ENCODE assay signal across 22 cellular contexts in the genomic region with DNA sequence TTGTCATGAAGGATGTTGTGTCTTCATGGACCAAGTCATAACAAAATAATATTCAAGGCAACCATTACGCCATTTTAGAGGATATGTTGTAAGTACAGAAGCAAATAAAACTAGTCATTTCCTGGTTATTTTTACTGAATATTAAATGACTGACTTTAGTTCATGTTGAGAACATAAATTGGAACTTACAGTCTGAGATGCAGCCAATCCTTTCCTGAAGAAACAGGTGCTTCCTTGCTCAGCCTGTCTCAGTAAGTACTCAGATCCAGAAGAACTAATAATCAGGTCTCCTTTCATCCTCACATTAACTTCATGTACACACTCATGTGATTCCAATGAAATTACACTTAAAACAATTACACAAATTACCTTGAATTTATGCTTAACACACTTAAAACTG. TPM values are rescaled to one million over a fixed set of nuclear protein-coding genes. Genes with fewer than 3 reads are reported as not detected.
"Had no signal": no experiment of that assay in that cellular context is flagged by ENCODE, and none has a peak within 500 bp of the region (broad histone marks: within the 10 kb centered on the region; RNA-seq: fewer than 3 reads in every experiment).

No MANE protein-coding gene starts in this region.

- H3K4me1 Mint-ChIP-seq: activated B cell treated with CpG ODN at 0.5 μM for 24 hours, immature natural killer cell had no signal

- H3K4me3 ChIP-seq: adrenal gland, dorsolateral prefrontal cortex, left ventricle myocardium inferior, prostate gland, tibial nerve had no signal

- H3K27me3 Mint-ChIP-seq: activated B cell treated with CpG ODN at 0.5 μM for 24 hours; activated CD4-positive, alpha-beta memory T cell treated with anti-CD3 and anti-CD28 coated beads for 36 hours; stimulated activated naive CD8-positive, alpha-beta T cell treated with anti-CD3 and anti-CD28 coated beads, Interleukin-15, Interleukin-2, amounts not matched to agents 100 ng/mL and 50 ng/mL, for 24 hours had no signal

- FAIRE-seq: frontal cortex, urothelium cell line had no signal

- H3K4me1 ChIP-seq: adrenal gland, left ventricle myocardium inferior, prostate gland, tibial nerve had no signal

- H3K36me3 ChIP-seq: adrenal gland, left ventricle myocardium inferior, prostate gland, tibial nerve had no signal

- H3K27me3 ChIP-seq: adrenal gland, dorsolateral prefrontal cortex, tibial nerve had no signal

- H3K27ac Mint-ChIP-seq: activated B cell treated with CpG ODN at 0.5 μM for 24 hours; activated CD4-positive, alpha-beta memory T cell treated with anti-CD3 and anti-CD28 coated beads for 36 hours; activated naive CD4-positive, alpha-beta T cell treated with anti-CD3 and anti-CD28 coated beads, Interleukin-2, amount 50 U/mL, for 72 hours; activated T-helper 1 cell treated with anti-CD3 and anti-CD28 coated beads, Interleukin-12 subunit alpha, Interleukin-12 subunit beta, Interleukin-2, Interleukin-4 antibody, amounts not matched to agents 30 ng/mL and 10 ng/mL and 1 ng/mL, durations not matched to agents 14 hours and 24 hours and 36 hours; immature natural killer cell; stimulated activated naive CD8-positive, alpha-beta T cell treated with anti-CD3 and anti-CD28 coated beads, Interleukin-15, Interleukin-2, amounts not matched to agents 100 ng/mL and 50 ng/mL, for 24 hours had no signal

- ATAC-seq: right cardiac atrium had no signal

- H3K4me3 Mint-ChIP-seq: activated B cell treated with CpG ODN at 0.5 μM for 24 hours; activated CD4-positive, alpha-beta memory T cell treated with anti-CD3 and anti-CD28 coated beads for 36 hours; activated T-helper 1 cell treated with anti-CD3 and anti-CD28 coated beads, Interleukin-12 subunit alpha, Interleukin-12 subunit beta, Interleukin-2, Interleukin-4 antibody, amounts not matched to agents 30 ng/mL and 10 ng/mL and 1 ng/mL, durations not matched to agents 14 hours and 24 hours and 36 hours; immature natural killer cell; neural crest cell; stimulated activated naive CD8-positive, alpha-beta T cell treated with anti-CD3 and anti-CD28 coated beads, Interleukin-15, Interleukin-2, amounts not matched to agents 100 ng/mL and 50 ng/mL, for 24 hours had no signal

- DNase-seq: activated B cell treated with CpG ODN at 0.5 μM for 24 hours; activated CD4-positive, alpha-beta memory T cell treated with anti-CD3 and anti-CD28 coated beads for 36 hours; activated CD4-positive, alpha-beta T cell treated with anti-CD3 and anti-CD28 coated beads for 4 hours; activated gamma-delta T cell treated with Interleukin-2 at 50 U/mL for 16 hours; activated T-cell treated with anti-CD3 and anti-CD28 coated beads for 4 hours; adrenal gland; caudate nucleus; dorsolateral prefrontal cortex; head of caudate nucleus; immature natural killer cell; kidney glomerular epithelial cell; left ventricle myocardium inferior; mammary epithelial cell; right cardiac atrium had no signal

- H3K27ac ChIP-seq: adrenal gland, dorsolateral prefrontal cortex, left ventricle myocardium inferior, prostate gland, tibial nerve had no signal

- H3K9me3 Mint-ChIP-seq: activated B cell treated with CpG ODN at 0.5 μM for 24 hours; activated CD4-positive, alpha-beta memory T cell treated with anti-CD3 and anti-CD28 coated beads for 36 hours; activated naive CD4-positive, alpha-beta T cell treated with anti-CD3 and anti-CD28 coated beads, Interleukin-2, amount 50 U/mL, for 72 hours; activated T-helper 1 cell treated with anti-CD3 and anti-CD28 coated beads, Interleukin-12 subunit alpha, Interleukin-12 subunit beta, Interleukin-2, Interleukin-4 antibody, amounts not matched to agents 30 ng/mL and 10 ng/mL and 1 ng/mL, durations not matched to agents 14 hours and 24 hours and 36 hours; neural crest cell; stimulated activated naive CD8-positive, alpha-beta T cell treated with anti-CD3 and anti-CD28 coated beads, Interleukin-15, Interleukin-2, amounts not matched to agents 100 ng/mL and 50 ng/mL, for 24 hours had no signal

- H3K36me3 Mint-ChIP-seq: activated CD4-positive, alpha-beta memory T cell treated with anti-CD3 and anti-CD28 coated beads for 36 hours; activated naive CD4-positive, alpha-beta T cell treated with anti-CD3 and anti-CD28 coated beads, Interleukin-2, amount 50 U/mL, for 72 hours; immature natural killer cell had no signal

- H3K9me3 ChIP-seq: adrenal gland, left ventricle myocardium inferior, prostate gland, tibial nerve had no signal

RNA-seq across cellular contexts. Expression of gene SEMA3A, which starts 12.3 kb away (rescaled TPM):
- total RNA-seq: activated B cell treated with CpG ODN at 0.5 μM for 24 hours; activated T-helper 1 cell treated with anti-CD3 and anti-CD28 coated beads, Interleukin-12 subunit alpha, Interleukin-12 subunit beta, Interleukin-2, Interleukin-4 antibody, amounts not matched to agents 30 ng/mL and 10 ng/mL and 1 ng/mL, durations not matched to agents 14 hours and 24 hours and 36 hours had no signal
